In genomic region chr6:9062581-9062980, GRCh38 we compare ENCODE assay signal across 23 cellular contexts.
"Had no signal": no experiment of that assay in that cellular context is flagged by ENCODE, and none has a peak within 500 bp of the region (broad histone marks: within the 10 kb centered on the region; RNA-seq: fewer than 3 reads in every experiment).

No MANE protein-coding gene starts in this region.

- DNase-seq: effector CD8-positive, alpha-beta T cell; esophagus squamous epithelium; foreskin melanocyte; head of caudate nucleus; kidney; left cardiac atrium; left ventricle myocardium inferior; lower lobe of right lung; mesenchymal stem cell; midbrain; nucleus accumbens; pancreas; right cardiac atrium; small intestine; stimulated activated CD4-positive, alpha-beta T cell treated with anti-CD3 and anti-CD28 coated beads, Interleukin-12 subunit alpha, Interleukin-12 subunit beta, amount 100 ng/mL, for 4 hours; stimulated activated naive CD4-positive, alpha-beta T cell had no signal

- H3K27ac ChIP-seq: coronary artery, epithelial cell of prostate, esophagus squamous epithelium, hepatocyte, left ventricle myocardium inferior, lower lobe of right lung, neural progenitor cell, pancreas had no signal

- H3K9me3 Mint-ChIP-seq: type B pancreatic cell had no signal

- H3K36me3 ChIP-seq: esophagus squamous epithelium, left ventricle myocardium inferior, lower lobe of right lung, neural progenitor cell, pancreas had no signal

- ATAC-seq: left cardiac atrium; lower lobe of right lung; natural killer cell treated with Interleukin-12 subunit alpha and Interleukin-12 subunit beta and Interleukin-15 and Interleukin-18, amount 100 ng/mL, for 72 hours; pancreas; right cardiac atrium had no signal

- H3K9ac ChIP-seq: neural progenitor cell had no signal

- H3K4me1 Mint-ChIP-seq: neural progenitor cell had no signal

- H3K4me1 ChIP-seq: left ventricle myocardium inferior, lower lobe of right lung, neural progenitor cell, pancreas had no signal

- H3K9me3 ChIP-seq: esophagus squamous epithelium, left ventricle myocardium inferior, lower lobe of right lung, pancreas had no signal

- H3K27me3 ChIP-seq: esophagus squamous epithelium, hepatocyte, neural progenitor cell, pancreas had no signal

- H3K27ac Mint-ChIP-seq: natural killer cell treated with Interleukin-12 subunit alpha and Interleukin-12 subunit beta and Interleukin-15 and Interleukin-18, amount 100 ng/mL, for 72 hours; neural progenitor cell; progenitor cell of endocrine pancreas; type B pancreatic cell had no signal

- H3K4me3 Mint-ChIP-seq: natural killer cell treated with Interleukin-12 subunit alpha and Interleukin-12 subunit beta and Interleukin-15 and Interleukin-18, amount 100 ng/mL, for 72 hours; neural progenitor cell; type B pancreatic cell had no signal

- H3K79me2 ChIP-seq: hepatocyte had no signal

- H3K27me3 Mint-ChIP-seq: natural killer cell treated with Interleukin-12 subunit alpha and Interleukin-12 subunit beta and Interleukin-15 and Interleukin-18, amount 100 ng/mL, for 72 hours; progenitor cell of endocrine pancreas; type B pancreatic cell had no signal

- H3K4me3 ChIP-seq: coronary artery, esophagus squamous epithelium, hepatocyte, left ventricle myocardium inferior, lower lobe of right lung, neural progenitor cell, pancreas had no signal

- H2AFZ ChIP-seq: hepatocyte, neural progenitor cell had no signal

- H3K36me3 Mint-ChIP-seq: natural killer cell treated with Interleukin-12 subunit alpha and Interleukin-12 subunit beta and Interleukin-15 and Interleukin-18, amount 100 ng/mL, for 72 hours; neural progenitor cell; type B pancreatic cell had no signal

- H3K4me2 ChIP-seq: hepatocyte, neural progenitor cell had no signal
